10 cellular contexts compared by ENCODE assay signal in the genomic region with DNA sequence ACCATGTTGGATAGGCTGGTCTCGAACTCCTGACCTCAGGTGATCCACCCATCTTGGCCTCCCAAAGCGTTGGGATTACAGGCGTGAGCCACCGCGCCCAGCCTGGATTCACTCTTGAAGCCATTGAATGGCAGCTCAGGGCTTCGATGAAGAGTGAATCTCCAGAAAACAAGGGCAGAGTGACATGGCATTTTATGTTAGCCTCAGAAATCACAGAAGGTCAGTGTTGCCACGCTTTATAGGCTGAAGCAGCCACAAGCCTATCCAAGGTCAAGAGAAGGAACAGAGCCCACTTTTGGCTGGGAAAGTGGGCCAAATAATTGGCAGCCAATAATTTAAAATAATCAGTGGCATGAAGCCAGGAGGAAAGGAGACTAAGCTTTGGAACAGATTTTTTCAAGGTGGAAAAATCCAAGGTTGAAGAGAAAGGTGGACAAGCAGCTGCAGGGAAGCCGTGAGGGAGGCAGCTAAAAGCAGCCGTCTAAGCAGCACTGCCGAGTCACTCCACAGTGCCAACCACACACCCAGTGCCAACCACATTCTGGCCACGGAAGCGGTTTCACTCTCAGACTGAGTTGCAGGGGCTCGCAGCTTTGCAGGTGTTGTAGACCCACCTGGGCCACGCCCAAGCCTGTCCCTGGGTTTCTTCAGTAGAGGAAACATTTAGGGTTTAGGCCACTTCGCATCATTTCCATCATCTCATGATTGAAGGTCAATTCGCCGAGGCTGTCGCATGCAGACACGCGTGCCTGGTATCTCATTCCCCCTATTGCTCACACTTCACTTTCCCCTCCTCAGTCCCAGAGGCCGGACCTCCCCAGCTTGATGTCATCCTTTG. TPM values are rescaled to one million over a fixed set of nuclear protein-coding genes. Genes with fewer than 3 reads are reported as not detected.
DNase-seq lines count a peak whose midpoint lies in the region; ATAC-seq, FAIRE-seq and TF ChIP-seq lines count a peak whose summit lies in the region.
"Had no signal": no experiment of that assay in that cellular context is flagged by ENCODE, and none has a peak within 500 bp of the region (broad histone marks: within the 10 kb centered on the region; RNA-seq: fewer than 3 reads in every experiment).

No MANE protein-coding gene starts in this region.

- no peak for TF ChIP-seq RAD21 in HepG2 (CRISPR knock-in tag; IDR thresholded peaks at IDR 0.05)

- peaks cover 6% of the 10 kb centered on the region for H3K36me3 Mint-ChIP-seq in stimulated activated effector memory CD8-positive, alpha-beta T cell treated with anti-CD3 and anti-CD28 coated beads, Interleukin-12 subunit alpha, Interleukin-12 subunit beta, amount 100 ng/mL, for 72 hours

- FAIRE-seq in HepG2 (lab: Jason Lieb, UNC) = no peak
- FAIRE-seq: G401.6 had no signal

- peaks cover 18% of the 10 kb centered on the region for H3K4me1 Mint-ChIP-seq in stimulated activated effector memory CD8-positive, alpha-beta T cell treated with anti-CD3 and anti-CD28 coated beads, Interleukin-12 subunit alpha, Interleukin-12 subunit beta, amount 100 ng/mL, for 72 hours

- H4K20me1 ChIP-seq in HepG2 (ENCODE audit: insufficient read depth, low read length) = no peaks in the 10 kb centered on the region

- CTCF ChIA-PET in HepG2 (lab: Yijun Ruan, JAX; ENCODE audit: low intra/inter-chr PET ratio, low total read pairs) = no interaction called here

- peak overlapping the region; percentile 85 for H3K27ac Mint-ChIP-seq in stimulated activated effector memory CD8-positive, alpha-beta T cell treated with anti-CD3 and anti-CD28 coated beads, Interleukin-12 subunit alpha, Interleukin-12 subunit beta, amount 100 ng/mL, for 72 hours

- in situ Hi-C loops in HepG2 (cut with HindIII; ENCODE audit: extremely low pct_ligation_motif_present, low pct_unique_long_range_greater_than_20kb) = no loop called here

- BruUV-seq in HepG2 (replicated peaks; lab: Mats Ljungman, UMichigan) = no TSS peak

- H2AFZ ChIP-seq in HepG2 (ENCODE audit: low read length) = no peak overlapping the region

- TF ChIP-seq POLR2A in NB4 (IDR thresholded peaks at IDR 0.05; ENCODE audit: extremely low read depth, insufficient read length) = no peak
- TF ChIP-seq POLR2A in HepG2 (IDR thresholded peaks at IDR 0.05; ENCODE audit: insufficient read depth in 1 of 2, low read depth in 2 of 2, low read length in 2 of 2) = no peak

- intact Hi-C loops in HepG2 (cut with micrococcal nuclease; ENCODE audit: unreplicated experiment) = no loop called here

- TF ChIP-seq CTCF in NB4 (IDR thresholded peaks at IDR 0.05; ENCODE audit: low read depth, low read length) (no peak), HepG2 (CRISPR knock-in tag; IDR thresholded peaks at IDR 0.05) (no peak)

- H3K9me3 ChIP-seq in HepG2 (ENCODE audit: low read length) = no peaks in the 10 kb centered on the region

- ATAC-seq in HepG2 = no peak
- peak; percentile 95 for ATAC-seq in stimulated activated effector memory CD8-positive, alpha-beta T cell treated with anti-CD3 and anti-CD28 coated beads, Interleukin-12 subunit alpha, Interleukin-12 subunit beta, amount 100 ng/mL, for 72 hours
- no peak for ATAC-seq in GM21528 (IDR thresholded peaks at IDR 0.05; ENCODE audit: low FRiP score, unreplicated experiment)
- ATAC-seq in HG03139 (IDR thresholded peaks at IDR 0.05; ENCODE audit: unreplicated experiment) = no peak
- no peak for ATAC-seq in HG03354 (IDR thresholded peaks at IDR 0.05; ENCODE audit: poor library complexity, severe bottlenecking, unreplicated experiment)

- H3K9ac ChIP-seq in HepG2 (ENCODE audit: insufficient read depth, low read depth, low read length) = no peak overlapping the region

- H3K27me3 ChIP-seq in HepG2 (ENCODE audit: control insufficient read depth in 1 of 2, insufficient read depth in 2 of 2, low read length in 2 of 2) = no peaks in the 10 kb centered on the region

- no peak for TF ChIP-seq EP300 in HepG2 (IDR thresholded peaks at IDR 0.05; ENCODE audit: low read depth in 2 of 2, low read length in 2 of 2)
- TF ChIP-seq EP300 in HepG2 (CRISPR knock-in tag; IDR thresholded peaks at IDR 0.05; ENCODE audit: borderline replicate concordance) = no peak

- H3K4me3 Mint-ChIP-seq in stimulated activated effector memory CD8-positive, alpha-beta T cell treated with anti-CD3 and anti-CD28 coated beads, Interleukin-12 subunit alpha, Interleukin-12 subunit beta, amount 100 ng/mL, for 72 hours = no peak overlapping the region

- H3K4me2 ChIP-seq in HepG2 (ENCODE audit: low read depth, low read length) = no peak overlapping the region

- H3K9me3 Mint-ChIP-seq in stimulated activated effector memory CD8-positive, alpha-beta T cell treated with anti-CD3 and anti-CD28 coated beads, Interleukin-12 subunit alpha, Interleukin-12 subunit beta, amount 100 ng/mL, for 72 hours = no peaks in the 10 kb centered on the region

- H3K4me3 ChIP-seq in NB4 (ENCODE audit: low read depth, low read length) (no peak overlapping the region), HepG2 (replicated peaks in 1 of 3; ENCODE audit: insufficient read depth in 1 of 3, low read depth in 2 of 3, low read length in 3 of 3) (no peak overlapping the region)

- POLR2A ChIA-PET in HepG2 (lab: Yijun Ruan, JAX) = interaction anchor here (1.3 kb wide), 1 partner anchor 58 kb away, joined by 3 read pairs; no protein-coding TSS in a partner anchor

- H3K36me3 ChIP-seq in HepG2 (replicated peaks in 1 of 2; ENCODE audit: control insufficient read depth in 1 of 2, insufficient read depth in 2 of 2, low read length in 2 of 2) = no peaks in the 10 kb centered on the region

- peaks cover 54% of the 10 kb centered on the region for H3K4me1 ChIP-seq in HepG2 (ENCODE audit: insufficient read depth, low read length)

- WGBS in HepG2 (ENCODE audit: low lambda C conversion rate) = 97% methylated on average over 21 of the region's 21 CpGs

- H3K79me2 ChIP-seq in HepG2 (ENCODE audit: insufficient read depth, low read length) = no peaks in the 10 kb centered on the region

- H3K27ac ChIP-seq in HepG2 (ENCODE audit: extremely low read length, insufficient read depth, low read length) = peak overlapping the region; percentile 72

- DNase-seq in NB4 (ENCODE audit: low read depth) (peak; percentile 48), activated T-cell treated with anti-CD3 and anti-CD28 coated beads for 4 hours (peak; percentile 22), HepG2 (ENCODE audit: low spot score) (no peak), NCI-H1436 treated with DMSO at 0.1 percent for 48 hours (lab: John Stamatoyannopoulos, UW) (no peak)
- peak; percentile 26 to 84 for DNase-seq in stimulated activated effector memory CD8-positive, alpha-beta T cell treated with anti-CD3 and anti-CD28 coated beads, Interleukin-12 subunit alpha, Interleukin-12 subunit beta, amount 100 ng/mL, for 72 hours (ENCODE audit: low spot score in 2 of 2)

RNA-seq across cellular contexts. Expression of a gene that starts 17.4 kb away (rescaled TPM):
- total RNA-seq in HepG2 (2016; rRNA removed; fragmentation: Illumina TruSeq; extraction: Trizol) = not detected in 2 replicates
- not detected in 2 replicates for total RNA-seq in HepG2 (2016; cell fraction: cytosol; rRNA removed; fragmentation: Illumina TruSeq; extraction: Trizol; ENCODE audit: low read depth)
- not detected in 2 replicates for total RNA-seq in HepG2 (2016; cell fraction: insoluble cytoplasmic fraction; rRNA removed; fragmentation: Illumina TruSeq; extraction: Trizol)
- not detected in 2 replicates for total RNA-seq in HepG2 (2016; cell fraction: membrane; rRNA removed; fragmentation: Illumina TruSeq; extraction: Trizol)
- not detected in 2 replicates for total RNA-seq in HepG2 (2016; cell fraction: nucleus; rRNA removed; fragmentation: Illumina TruSeq; extraction: Trizol)
- polyA plus RNA-seq in HepG2 (2011; rRNA removed) = 0.12 and 0.21 TPM in 2 replicates
- polyA plus RNA-seq in HepG2 (2011; cell fraction: cytosol; rRNA removed) = 0.22 and 0.74 TPM in 2 replicates
- 0.37 and 0.38 TPM in 2 replicates for polyA plus RNA-seq in HepG2 (2011; cell fraction: nucleus; rRNA removed)
- not detected in 2 replicates for polyA plus RNA-seq in HepG2 (2012)
- polyA plus RNA-seq in HepG2 (2016; cell fraction: cytosol; fragmentation: Illumina TruSeq; extraction: Trizol; ENCODE audit: low read depth) = not detected in 2 replicates
- not detected in 2 replicates for polyA plus RNA-seq in HepG2 (2016; cell fraction: insoluble cytoplasmic fraction; fragmentation: Illumina TruSeq; extraction: Trizol; ENCODE audit: low read depth)
- polyA plus RNA-seq in HepG2 (2016; cell fraction: membrane; fragmentation: Illumina TruSeq; extraction: Trizol; ENCODE audit: low read depth) = not detected in 2 replicates
- polyA plus RNA-seq in HepG2 (2016; cell fraction: nucleus; fragmentation: Illumina TruSeq; extraction: Trizol; ENCODE audit: insufficient read depth, low read depth) = not detected in 2 replicates
- polyA minus RNA-seq in HepG2 (2011; rRNA and poly(A)+ RNA removed; ENCODE audit: low replicate concordance) = not detected in 2 replicates
- not detected in 2 replicates for polyA minus RNA-seq in HepG2 (2011; cell fraction: cytosol; rRNA and poly(A)+ RNA removed)
- polyA minus RNA-seq in HepG2 (2011; cell fraction: nucleus; rRNA and poly(A)+ RNA removed) = not detected in 2 replicates
- total RNA-seq: T-helper 2 cell treated with Interferon-gamma antibody and Interleukin-4, amounts not matched to agents 100 ng/mL and 5 ng/mL, for 36 hours had no signal

RNA-seq across cellular contexts. Expression of a gene that starts 30.5 kb away (rescaled TPM):
- not detected in 2 replicates for total RNA-seq in HepG2 (2016; rRNA removed; fragmentation: Illumina TruSeq; extraction: Trizol)
- total RNA-seq in HepG2 (2016; cell fraction: cytosol; rRNA removed; fragmentation: Illumina TruSeq; extraction: Trizol; ENCODE audit: low read depth) = not detected in 2 replicates
- not detected in 2 replicates for total RNA-seq in HepG2 (2016; cell fraction: insoluble cytoplasmic fraction; rRNA removed; fragmentation: Illumina TruSeq; extraction: Trizol)
- total RNA-seq in HepG2 (2016; cell fraction: membrane; rRNA removed; fragmentation: Illumina TruSeq; extraction: Trizol) = not detected in 2 replicates
- total RNA-seq in HepG2 (2016; cell fraction: nucleus; rRNA removed; fragmentation: Illumina TruSeq; extraction: Trizol) = not detected in 2 replicates
- polyA plus RNA-seq in HepG2 (2011; rRNA removed) = not detected in 2 replicates
- not detected in 2 replicates for polyA plus RNA-seq in HepG2 (2011; cell fraction: cytosol; rRNA removed)
- not detected in 2 replicates for polyA plus RNA-seq in HepG2 (2011; cell fraction: nucleus; rRNA removed)
- not detected in 2 replicates for polyA plus RNA-seq in HepG2 (2012)
- not detected in 2 replicates for polyA plus RNA-seq in HepG2 (2016; cell fraction: cytosol; fragmentation: Illumina TruSeq; extraction: Trizol; ENCODE audit: low read depth)
- polyA plus RNA-seq in HepG2 (2016; cell fraction: insoluble cytoplasmic fraction; fragmentation: Illumina TruSeq; extraction: Trizol; ENCODE audit: low read depth) = not detected in 2 replicates
- not detected in 2 replicates for polyA plus RNA-seq in HepG2 (2016; cell fraction: membrane; fragmentation: Illumina TruSeq; extraction: Trizol; ENCODE audit: low read depth)
- not detected in 2 replicates for polyA plus RNA-seq in HepG2 (2016; cell fraction: nucleus; fragmentation: Illumina TruSeq; extraction: Trizol; ENCODE audit: insufficient read depth, low read depth)
- not detected in 2 replicates for polyA minus RNA-seq in HepG2 (2011; rRNA and poly(A)+ RNA removed; ENCODE audit: low replicate concordance)
- polyA minus RNA-seq in HepG2 (2011; cell fraction: cytosol; rRNA and poly(A)+ RNA removed) = not detected in 2 replicates
- polyA minus RNA-seq in HepG2 (2011; cell fraction: nucleus; rRNA and poly(A)+ RNA removed) = not detected in 2 replicates
- total RNA-seq: T-helper 2 cell treated with Interferon-gamma antibody and Interleukin-4, amounts not matched to agents 100 ng/mL and 5 ng/mL, for 36 hours had no signal

RNA-seq across cellular contexts. Expression of a gene that starts 56.1 kb away (rescaled TPM):
- total RNA-seq in HepG2 (2016; rRNA removed; fragmentation: Illumina TruSeq; extraction: Trizol) = 187 and 201 TPM in 2 replicates
- 73.7 and 85.4 TPM in 2 replicates for total RNA-seq in HepG2 (2016; cell fraction: cytosol; rRNA removed; fragmentation: Illumina TruSeq; extraction: Trizol; ENCODE audit: low read depth)
- total RNA-seq in HepG2 (2016; cell fraction: insoluble cytoplasmic fraction; rRNA removed; fragmentation: Illumina TruSeq; extraction: Trizol) = 186 and 201 TPM in 2 replicates
- 110 and 125 TPM in 2 replicates for total RNA-seq in HepG2 (2016; cell fraction: membrane; rRNA removed; fragmentation: Illumina TruSeq; extraction: Trizol)
- 63.7 and 71.2 TPM in 2 replicates for total RNA-seq in HepG2 (2016; cell fraction: nucleus; rRNA removed; fragmentation: Illumina TruSeq; extraction: Trizol)
- polyA plus RNA-seq in HepG2 (2011; rRNA removed) = 89.8 and 96.6 TPM in 2 replicates
- 91.9 and 140 TPM in 2 replicates for polyA plus RNA-seq in HepG2 (2011; cell fraction: cytosol; rRNA removed)
- 52.3 and 57.4 TPM in 2 replicates for polyA plus RNA-seq in HepG2 (2011; cell fraction: nucleus; rRNA removed)
- 67.7 and 77.8 TPM in 2 replicates for polyA plus RNA-seq in HepG2 (2012)
- polyA plus RNA-seq in HepG2 (2016; cell fraction: cytosol; fragmentation: Illumina TruSeq; extraction: Trizol; ENCODE audit: low read depth) = 65.7 and 79.0 TPM in 2 replicates
- 195 and 204 TPM in 2 replicates for polyA plus RNA-seq in HepG2 (2016; cell fraction: insoluble cytoplasmic fraction; fragmentation: Illumina TruSeq; extraction: Trizol; ENCODE audit: low read depth)
- 80.8 and 93.5 TPM in 2 replicates for polyA plus RNA-seq in HepG2 (2016; cell fraction: membrane; fragmentation: Illumina TruSeq; extraction: Trizol; ENCODE audit: low read depth)
- polyA plus RNA-seq in HepG2 (2016; cell fraction: nucleus; fragmentation: Illumina TruSeq; extraction: Trizol; ENCODE audit: insufficient read depth, low read depth) = 120 and 125 TPM in 2 replicates
- polyA minus RNA-seq in HepG2 (2011; rRNA and poly(A)+ RNA removed; ENCODE audit: low replicate concordance) = 22.4 and 55.0 TPM in 2 replicates
- 24.7 and 35.9 TPM in 2 replicates for polyA minus RNA-seq in HepG2 (2011; cell fraction: cytosol; rRNA and poly(A)+ RNA removed)
- 13.3 and 16.5 TPM in 2 replicates for polyA minus RNA-seq in HepG2 (2011; cell fraction: nucleus; rRNA and poly(A)+ RNA removed)

RNA-seq across cellular contexts. Expression of a gene that starts 57.7 kb away (rescaled TPM):
- 46.8 and 63.4 TPM in 2 replicates for total RNA-seq in HepG2 (2016; rRNA removed; fragmentation: Illumina TruSeq; extraction: Trizol)
- 4.3 and 4.6 TPM in 2 replicates for total RNA-seq in HepG2 (2016; cell fraction: cytosol; rRNA removed; fragmentation: Illumina TruSeq; extraction: Trizol; ENCODE audit: low read depth)
- 45.4 and 62.9 TPM in 2 replicates for total RNA-seq in HepG2 (2016; cell fraction: insoluble cytoplasmic fraction; rRNA removed; fragmentation: Illumina TruSeq; extraction: Trizol)
- 15.5 and 16.7 TPM in 2 replicates for total RNA-seq in HepG2 (2016; cell fraction: membrane; rRNA removed; fragmentation: Illumina TruSeq; extraction: Trizol)
- total RNA-seq in HepG2 (2016; cell fraction: nucleus; rRNA removed; fragmentation: Illumina TruSeq; extraction: Trizol) = 27.9 and 28.4 TPM in 2 replicates
- polyA plus RNA-seq in HepG2 (2011; rRNA removed) = 34.4 and 36.6 TPM in 2 replicates
- 23.0 and 32.0 TPM in 2 replicates for polyA plus RNA-seq in HepG2 (2011; cell fraction: cytosol; rRNA removed)
- 12.1 and 17.5 TPM in 2 replicates for polyA plus RNA-seq in HepG2 (2011; cell fraction: nucleus; rRNA removed)
- 23.7 and 26.2 TPM in 2 replicates for polyA plus RNA-seq in HepG2 (2012)
- 2.5 TPM in 2 replicates for polyA plus RNA-seq in HepG2 (2016; cell fraction: cytosol; fragmentation: Illumina TruSeq; extraction: Trizol; ENCODE audit: low read depth)
- 55.4 and 56.5 TPM in 2 replicates for polyA plus RNA-seq in HepG2 (2016; cell fraction: insoluble cytoplasmic fraction; fragmentation: Illumina TruSeq; extraction: Trizol; ENCODE audit: low read depth)
- 6.5 and 7.2 TPM in 2 replicates for polyA plus RNA-seq in HepG2 (2016; cell fraction: membrane; fragmentation: Illumina TruSeq; extraction: Trizol; ENCODE audit: low read depth)
- polyA plus RNA-seq in HepG2 (2016; cell fraction: nucleus; fragmentation: Illumina TruSeq; extraction: Trizol; ENCODE audit: insufficient read depth, low read depth) = 33.3 and 36.2 TPM in 2 replicates
- polyA minus RNA-seq in HepG2 (2011; rRNA and poly(A)+ RNA removed; ENCODE audit: low replicate concordance) = 24.9 and 38.7 TPM in 2 replicates
- 27.8 and 30.8 TPM in 2 replicates for polyA minus RNA-seq in HepG2 (2011; cell fraction: cytosol; rRNA and poly(A)+ RNA removed)
- 26.4 and 34.6 TPM in 2 replicates for polyA minus RNA-seq in HepG2 (2011; cell fraction: nucleus; rRNA and poly(A)+ RNA removed)

RNA-seq across cellular contexts. Expression of a gene that starts 57.7 kb away (rescaled TPM):
- total RNA-seq in HepG2 (2016; rRNA removed; fragmentation: Illumina TruSeq; extraction: Trizol) = 5.4 and 5.6 TPM in 2 replicates
- total RNA-seq in HepG2 (2016; cell fraction: cytosol; rRNA removed; fragmentation: Illumina TruSeq; extraction: Trizol; ENCODE audit: low read depth) = 1.1 and 1.2 TPM in 2 replicates
- 4.7 and 5.2 TPM in 2 replicates for total RNA-seq in HepG2 (2016; cell fraction: insoluble cytoplasmic fraction; rRNA removed; fragmentation: Illumina TruSeq; extraction: Trizol)
- total RNA-seq in HepG2 (2016; cell fraction: membrane; rRNA removed; fragmentation: Illumina TruSeq; extraction: Trizol) = 3.0 TPM in 2 replicates
- 3.8 and 4.4 TPM in 2 replicates for total RNA-seq in HepG2 (2016; cell fraction: nucleus; rRNA removed; fragmentation: Illumina TruSeq; extraction: Trizol)
- 4.6 and 5.3 TPM in 2 replicates for polyA plus RNA-seq in HepG2 (2011; rRNA removed)
- polyA plus RNA-seq in HepG2 (2011; cell fraction: cytosol; rRNA removed) = 4.0 and 4.4 TPM in 2 replicates
- 6.4 and 7.0 TPM in 2 replicates for polyA plus RNA-seq in HepG2 (2011; cell fraction: nucleus; rRNA removed)
- polyA plus RNA-seq in HepG2 (2012) = 3.5 and 3.7 TPM in 2 replicates
- 0.60 and 0.69 TPM in 2 replicates for polyA plus RNA-seq in HepG2 (2016; cell fraction: cytosol; fragmentation: Illumina TruSeq; extraction: Trizol; ENCODE audit: low read depth)
- 5.0 and 5.2 TPM in 2 replicates for polyA plus RNA-seq in HepG2 (2016; cell fraction: insoluble cytoplasmic fraction; fragmentation: Illumina TruSeq; extraction: Trizol; ENCODE audit: low read depth)
- polyA plus RNA-seq in HepG2 (2016; cell fraction: membrane; fragmentation: Illumina TruSeq; extraction: Trizol; ENCODE audit: low read depth) = 1.2 and 1.6 TPM in 2 replicates
- 5.2 and 5.3 TPM in 2 replicates for polyA plus RNA-seq in HepG2 (2016; cell fraction: nucleus; fragmentation: Illumina TruSeq; extraction: Trizol; ENCODE audit: insufficient read depth, low read depth)
- 2.1 and 16.1 TPM in 2 replicates for polyA minus RNA-seq in HepG2 (2011; rRNA and poly(A)+ RNA removed; ENCODE audit: low replicate concordance)
- 4.9 and 5.5 TPM in 2 replicates for polyA minus RNA-seq in HepG2 (2011; cell fraction: cytosol; rRNA and poly(A)+ RNA removed)
- polyA minus RNA-seq in HepG2 (2011; cell fraction: nucleus; rRNA and poly(A)+ RNA removed) = 5.0 and 6.8 TPM in 2 replicates

Comparison
In these comparisons a context has a peak if more than half of its experiments do, and no peak if none do; other contexts are left out.
1. DNase-seq: peak in NB4 (single experiment), activated T-cell treated with anti-CD3 and anti-CD28 coated beads for 4 hours (single experiment) and stimulated activated effector memory CD8-positive, alpha-beta T cell treated with anti-CD3 and anti-CD28 coated beads, Interleukin-12 subunit alpha, Interleukin-12 subunit beta, amount 100 ng/mL, for 72 hours (2 of 2); none in HepG2 (single experiment) and NCI-H1436 treated with DMSO at 0.1 percent for 48 hours (single experiment).